Comparison of ENCODE assay signal across 16 cellular contexts in genomic region chr4:56689661-56690060, GRCh38.
"Had no signal": no experiment of that assay in that cellular context is flagged by ENCODE, and none has a peak within 500 bp of the region (broad histone marks: within the 10 kb centered on the region; RNA-seq: fewer than 3 reads in every experiment).

No MANE protein-coding gene starts in this region.

- H3K27ac Mint-ChIP-seq: naive thymus-derived CD4-positive, alpha-beta T cell; stimulated activated naive B cell treated with anti-CD40 and anti-IgM and Interleukin-4, amounts not matched to agents 10 μg/mL and 1 μg/mL and 100 μg/mL, for 72 hours had no signal

- H3K27ac ChIP-seq: colonic mucosa, heart left ventricle, left ventricle myocardium inferior, testis, tibial nerve had no signal

- H3K4me3 ChIP-seq: colonic mucosa, heart left ventricle, left ventricle myocardium inferior, lung, testis, tibial nerve had no signal

- H3K4me3 Mint-ChIP-seq: naive thymus-derived CD4-positive, alpha-beta T cell; stimulated activated naive B cell treated with anti-CD40 and anti-IgM and Interleukin-4, amounts not matched to agents 10 μg/mL and 1 μg/mL and 100 μg/mL, for 72 hours; stimulated activated naive CD8-positive, alpha-beta T cell treated with anti-CD3 and anti-CD28 coated beads, Interleukin-15, amount 100 ng/mL, for 72 hours had no signal

- ATAC-seq: esophagus mucosa; heart left ventricle; naive thymus-derived CD4-positive, alpha-beta T cell; sciatic nerve; stimulated activated naive B cell treated with anti-CD40 and anti-IgM and Interleukin-4, amounts not matched to agents 10 μg/mL and 1 μg/mL and 100 μg/mL, for 72 hours; stimulated activated naive CD8-positive, alpha-beta T cell treated with anti-CD3 and anti-CD28 coated beads, Interleukin-15, amount 100 ng/mL, for 72 hours had no signal

- H3K36me3 Mint-ChIP-seq: stimulated activated naive B cell treated with anti-CD40 and anti-IgM and Interleukin-4, amounts not matched to agents 10 μg/mL and 1 μg/mL and 100 μg/mL, for 72 hours had no signal

- H3K9me3 ChIP-seq: colonic mucosa, heart left ventricle, left ventricle myocardium inferior, testis, tibial nerve had no signal

- H3K27me3 Mint-ChIP-seq: stimulated activated naive B cell treated with anti-CD40 and anti-IgM and Interleukin-4, amounts not matched to agents 10 μg/mL and 1 μg/mL and 100 μg/mL, for 72 hours had no signal

- H3K4me1 ChIP-seq: colonic mucosa, testis, tibial nerve had no signal

- H3K9me3 Mint-ChIP-seq: stimulated activated naive B cell treated with anti-CD40 and anti-IgM and Interleukin-4, amounts not matched to agents 10 μg/mL and 1 μg/mL and 100 μg/mL, for 72 hours; stimulated activated naive CD8-positive, alpha-beta T cell treated with anti-CD3 and anti-CD28 coated beads, Interleukin-15, amount 100 ng/mL, for 72 hours had no signal

- H3K36me3 ChIP-seq: colonic mucosa, heart left ventricle, left ventricle myocardium inferior, tibial nerve had no signal

- H3K27me3 ChIP-seq: colonic mucosa, heart left ventricle, testis, tibial nerve had no signal

- DNase-seq: colonic mucosa; effector CD4-positive, alpha-beta T cell; heart left ventricle; islet precursor cell; left ventricle myocardium inferior; naive thymus-derived CD4-positive, alpha-beta T cell; posterior cingulate gyrus; stimulated activated CD4-positive, alpha-beta T cell treated with anti-CD3 and anti-CD28 coated beads, Interleukin-2, amount 100 ng/mL, for 24 hours; stimulated activated CD4-positive, alpha-beta T cell treated with anti-CD3 and anti-CD28 coated beads, Interleukin-4, amount 100 ng/mL, for 4 hours; stimulated activated naive B cell treated with anti-CD40 and anti-IgM and Interleukin-4, amounts not matched to agents 10 μg/mL and 1 μg/mL and 100 μg/mL, for 72 hours; stimulated activated naive CD8-positive, alpha-beta T cell treated with anti-CD3 and anti-CD28 coated beads, Interleukin-15, amount 100 ng/mL, for 72 hours; testis had no signal
